In the genomic region with DNA sequence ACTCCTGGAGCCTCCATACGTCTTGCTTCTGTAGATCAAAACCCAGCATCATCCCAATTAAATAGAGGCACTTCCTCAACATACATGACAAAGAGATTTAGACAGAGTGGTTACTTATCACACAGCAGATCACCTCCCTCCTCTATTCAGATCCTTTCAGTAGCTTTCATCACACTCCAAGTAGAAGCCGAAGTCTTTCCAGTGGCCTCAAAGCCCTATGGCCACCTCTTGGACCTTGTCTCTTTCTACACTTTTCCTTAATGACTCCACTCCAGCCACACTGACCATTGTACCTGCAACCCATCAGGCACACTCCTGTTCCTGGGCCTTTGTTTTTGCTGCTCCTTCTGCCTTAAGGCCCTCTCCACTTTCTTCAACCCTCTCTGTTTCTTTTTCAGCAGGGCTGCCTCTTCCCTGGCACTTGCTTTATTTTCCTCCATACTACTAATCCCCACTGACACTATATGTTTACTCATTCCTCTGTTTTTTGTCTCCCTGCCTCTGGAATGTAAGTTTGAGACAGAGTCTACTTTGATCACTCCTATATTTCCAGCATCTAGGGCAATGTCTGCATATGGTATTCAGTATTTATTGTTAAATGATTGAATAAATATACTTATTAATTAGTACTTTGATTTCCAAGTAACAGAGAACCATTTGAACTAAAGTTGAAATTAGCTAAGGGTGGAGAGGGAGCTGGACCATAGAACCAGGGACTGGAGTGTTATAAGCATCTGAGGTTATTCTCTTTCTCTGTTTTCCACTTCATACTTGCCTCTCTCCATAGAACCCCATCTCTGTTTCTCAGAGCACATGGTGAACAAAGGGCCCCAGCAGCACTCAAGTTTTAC, we compare ENCODE assay signal across 1 cellular context.
TF ChIP-seq lines count a peak whose summit lies in the region.

No MANE protein-coding gene starts in this region.

TF ChIP-seq in K562, 482 proteins besides CTCF, POLR2A, EP300 and RAD21 (continued from another document and continues in another):
- TF ChIP-seq CTCFL (IDR thresholded peaks at IDR 0.05; ENCODE audit: borderline replicate concordance, insufficient read depth, low read depth, low read length, poor library complexity, severe bottlenecking): no peak
- TF ChIP-seq JUND (IDR thresholded peaks at IDR 0.05; ENCODE audit: borderline replicate concordance, low read depth, low read length): peak; percentile 62; the same call in 1 of the 2 replicates
- peak; percentile 12; the same call in 1 of the 3 replicates for TF ChIP-seq JUND (tag; IDR thresholded peaks at IDR 0.05; ENCODE audit: borderline replicate concordance, low read depth, low read length)
- 0 out of 2 replicates have a peak, but pooled peaks have one; percentile 56 for TF ChIP-seq ZBTB26 (CRISPR knock-in tag; IDR thresholded peaks at IDR 0.05)
- peak; percentile 93; the same call in 1 of the 2 replicates for TF ChIP-seq OTX1 (CRISPR knock-in tag; IDR thresholded peaks at IDR 0.05)
- peak; percentile 36; the same call in 1 of the 2 replicates for TF ChIP-seq ELF4 (CRISPR knock-in tag; IDR thresholded peaks at IDR 0.05)
- TF ChIP-seq ZNF584 (CRISPR knock-in tag; IDR thresholded peaks at IDR 0.05; ENCODE audit: low read depth): peak; percentile 92
- TF ChIP-seq AFF4 (CRISPR knock-in tag; IDR thresholded peaks at IDR 0.05): no peak
- TF ChIP-seq, protein P1, sequence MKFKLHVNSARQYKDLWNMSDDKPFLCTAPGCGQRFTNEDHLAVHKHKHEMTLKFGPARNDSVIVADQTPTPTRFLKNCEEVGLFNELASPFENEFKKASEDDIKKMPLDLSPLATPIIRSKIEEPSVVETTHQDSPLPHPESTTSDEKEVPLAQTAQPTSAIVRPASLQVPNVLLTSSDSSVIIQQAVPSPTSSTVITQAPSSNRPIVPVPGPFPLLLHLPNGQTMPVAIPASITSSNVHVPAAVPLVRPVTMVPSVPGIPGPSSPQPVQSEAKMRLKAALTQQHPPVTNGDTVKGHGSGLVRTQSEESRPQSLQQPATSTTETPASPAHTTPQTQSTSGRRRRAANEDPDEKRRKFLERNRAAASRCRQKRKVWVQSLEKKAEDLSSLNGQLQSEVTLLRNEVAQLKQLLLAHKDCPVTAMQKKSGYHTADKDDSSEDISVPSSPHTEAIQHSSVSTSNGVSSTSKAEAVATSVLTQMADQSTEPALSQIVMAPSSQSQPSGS (CRISPR knock-in tag; IDR thresholded peaks at IDR 0.05): no peak
- TF ChIP-seq MAZ (CRISPR knock-in tag; conservative IDR thresholded peaks at IDR 0.05 in 1 of 2, IDR thresholded peaks at IDR 0.05 in 1 of 2): peak in 1 of 2 experiments; percentile 35; a peak in 2 of 4 replicates
- no peak for TF ChIP-seq SRSF1 (IDR thresholded peaks at IDR 0.05; ENCODE audit: low read depth, low read length)
- TF ChIP-seq PHB (CRISPR knock-in tag; IDR thresholded peaks at IDR 0.05): no peak
- TF ChIP-seq, protein P2, sequence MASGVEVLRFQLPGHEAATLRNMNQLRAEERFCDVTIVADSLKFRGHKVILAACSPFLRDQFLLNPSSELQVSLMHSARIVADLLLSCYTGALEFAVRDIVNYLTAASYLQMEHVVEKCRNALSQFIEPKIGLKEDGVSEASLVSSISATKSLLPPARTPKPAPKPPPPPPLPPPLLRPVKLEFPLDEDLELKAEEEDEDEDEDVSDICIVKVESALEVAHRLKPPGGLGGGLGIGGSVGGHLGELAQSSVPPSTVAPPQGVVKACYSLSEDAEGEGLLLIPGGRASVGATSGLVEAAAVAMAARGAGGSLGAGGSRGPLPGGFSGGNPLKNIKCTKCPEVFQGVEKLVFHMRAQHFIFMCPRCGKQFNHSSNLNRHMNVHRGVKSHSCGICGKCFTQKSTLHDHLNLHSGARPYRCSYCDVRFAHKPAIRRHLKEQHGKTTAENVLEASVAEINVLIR (CRISPR knock-in tag; IDR thresholded peaks at IDR 0.05): 0 out of 2 replicates have a peak, but pooled peaks have one; percentile 12
- TF ChIP-seq BCL6 (CRISPR knock-in tag; IDR thresholded peaks at IDR 0.05): peak; percentile 58; the same call in 1 of the 2 replicates
- TF ChIP-seq RBFOX2 (IDR thresholded peaks at IDR 0.05; ENCODE audit: low read depth, low read length): 0 out of 2 replicates have a peak, but pooled peaks have one; percentile 27
- TF ChIP-seq CTBP1 (IDR thresholded peaks at IDR 0.05; ENCODE audit: borderline replicate concordance): peak; percentile 71; the same call in 1 of the 2 replicates
- TF ChIP-seq ZNF57 (CRISPR knock-in tag; IDR thresholded peaks at IDR 0.05): no peak
- TF ChIP-seq ZNF644 (tag; IDR thresholded peaks at IDR 0.05; ENCODE audit: low read depth): peak; percentile 87
- no peak for TF ChIP-seq PBX2 (CRISPR knock-in tag; IDR thresholded peaks at IDR 0.05; ENCODE audit: low read depth)
- TF ChIP-seq PBX2 (tag; conservative IDR thresholded peaks at IDR 0.05; ENCODE audit: low read depth): peak; percentile 51; the same call in 1 of the 2 replicates
- TF ChIP-seq ZNF561 (CRISPR knock-in tag; conservative IDR thresholded peaks at IDR 0.05): 0 out of 2 replicates have a peak, but pooled peaks have one; percentile 56
- TF ChIP-seq ZNF324 (CRISPR knock-in tag; IDR thresholded peaks at IDR 0.05): 0 out of 2 replicates have a peak, but pooled peaks have one; percentile 11
- TF ChIP-seq TBL1XR1 (IDR thresholded peaks at IDR 0.05; ENCODE audit: low read length in 2 of 2): peak in 1 of 2 experiments; percentile 32; a peak in 1 of 4 replicates
- TF ChIP-seq HDAC8 (tag; IDR thresholded peaks at IDR 0.05): 0 out of 2 replicates have a peak, but pooled peaks have one; percentile 49
- TF ChIP-seq RREB1 (CRISPR knock-in tag; IDR thresholded peaks at IDR 0.05): peak; percentile 59; the same call in 1 of the 2 replicates
